8 cellular contexts compared by ENCODE assay signal in the genomic region with DNA sequence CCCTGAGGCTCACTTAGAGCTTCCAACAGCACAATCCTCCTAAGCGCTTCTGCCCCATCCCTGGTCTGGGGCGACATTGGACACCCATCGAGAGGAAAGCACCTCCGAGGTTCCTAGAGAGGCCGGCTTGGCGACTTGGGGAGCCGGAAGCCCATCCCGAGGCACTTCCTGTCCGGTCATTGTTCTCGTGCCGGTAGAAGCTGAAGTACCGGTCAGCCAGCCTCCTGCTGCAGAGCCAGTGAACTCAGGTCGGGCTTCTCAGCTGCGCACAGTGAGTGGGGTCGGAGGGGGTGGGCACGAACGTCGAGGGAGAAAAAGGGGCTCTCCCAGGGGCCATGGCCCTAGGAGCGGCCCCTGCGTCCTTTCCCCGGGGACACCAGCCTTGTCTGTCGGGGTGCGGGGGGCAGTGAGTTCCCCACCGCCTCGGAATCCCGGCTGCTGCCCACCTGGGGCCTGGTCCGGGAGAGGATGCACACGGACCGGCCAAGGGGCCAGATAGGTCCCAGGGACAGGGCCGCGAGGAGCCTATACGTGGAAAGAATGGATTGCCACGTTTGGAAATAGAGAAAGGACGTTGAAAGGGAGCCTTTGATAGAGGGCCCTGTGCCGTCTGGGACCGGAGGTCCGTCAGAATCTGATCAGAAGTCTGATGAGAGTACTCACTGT. TPM values are rescaled to one million over a fixed set of nuclear protein-coding genes. Genes with fewer than 3 reads are reported as not detected.
DNase-seq lines count a peak whose midpoint lies in the region; ATAC-seq lines count a peak whose summit lies in the region.

A gene (plus strand): TSS at position 169 of the 666 bp plus-strand sequence. CDS start 2,336 bp downstream, outside the sequence.

- peak within 1 kb of the TSS; percentile 72 to 80 for H3K27ac Mint-ChIP-seq in stimulated activated naive CD8-positive, alpha-beta T cell treated with anti-CD3 and anti-CD28 coated beads, Interleukin-15, amount 100 ng/mL, for 72 hours

- H3K9me3 Mint-ChIP-seq in stimulated activated naive CD8-positive, alpha-beta T cell treated with anti-CD3 and anti-CD28 coated beads, Interleukin-15, amount 100 ng/mL, for 72 hours, result peaks cover 22 to 24% of the 10 kb centered on the region in 2 donors

- peak within 1 kb of the TSS; percentile 82 to 86 for H3K4me3 Mint-ChIP-seq in stimulated activated naive CD8-positive, alpha-beta T cell treated with anti-CD3 and anti-CD28 coated beads, Interleukin-15, amount 100 ng/mL, for 72 hours

- H3K4me1 Mint-ChIP-seq in stimulated activated naive CD8-positive, alpha-beta T cell treated with anti-CD3 and anti-CD28 coated beads, Interleukin-15, amount 100 ng/mL, for 72 hours, result peaks cover 16% of the 10 kb centered on the region

- peak within 1 kb of the TSS; percentile 73 for H3K9ac ChIP-seq in mucosa of stomach (ENCODE audit: low read length)

- H3K27me3 ChIP-seq in mucosa of stomach (ENCODE audit: control insufficient read depth, insufficient read depth, low read length), result no peaks in the 10 kb centered on the region

- H3K9me3 ChIP-seq in mucosa of stomach (ENCODE audit: control insufficient read depth, low read length), result no peaks in the 10 kb centered on the region

- H3K4me1 ChIP-seq in mucosa of stomach (ENCODE audit: control insufficient read depth, insufficient read depth, low read length), result no peaks in the 10 kb centered on the region

- ATAC-seq in GM19043 (IDR thresholded peaks at IDR 0.05; ENCODE audit: low read depth, unreplicated experiment) (peak; percentile 98), HG03196 (IDR thresholded peaks at IDR 0.05; ENCODE audit: unreplicated experiment) (peak; percentile 93)
- ATAC-seq in stimulated activated naive CD8-positive, alpha-beta T cell treated with anti-CD3 and anti-CD28 coated beads, Interleukin-15, amount 100 ng/mL, for 72 hours, result peak; percentile 95

- no peaks in the 10 kb centered on the region for H3K27me3 Mint-ChIP-seq in stimulated activated naive CD8-positive, alpha-beta T cell treated with anti-CD3 and anti-CD28 coated beads, Interleukin-15, amount 100 ng/mL, for 72 hours

- H3K36me3 ChIP-seq in mucosa of stomach (ENCODE audit: control insufficient read depth, insufficient read depth, low read length), result peaks cover 5% of the 10 kb centered on the region

- peak; percentile 76 for DNase-seq in CMK (ENCODE audit: low read depth)
- DNase-seq in NCI-H460 (ENCODE audit: extremely low read depth, low read depth), result peak; percentile 80
- DNase-seq in activated CD8-positive, alpha-beta memory T cell treated with anti-CD3 and anti-CD28 coated beads for 4 hours (ENCODE audit: low read depth in 2 of 2), result peak; percentile 2 to 5
- DNase-seq in fibroblast of gingiva (ENCODE audit: low read depth), result peak; percentile 90
- peak; percentile 48 to 67 for DNase-seq in stimulated activated naive CD8-positive, alpha-beta T cell treated with anti-CD3 and anti-CD28 coated beads, Interleukin-15, amount 100 ng/mL, for 72 hours

- H3K4me3 ChIP-seq in mucosa of stomach (ENCODE audit: low read length), result peak within 1 kb of the TSS; percentile 56

RNA-seq across cellular contexts. Expression of the gene that starts here (rescaled TPM):
- total RNA-seq in NCI-H460 (2014; rRNA removed; shearing (Covaris generic)), result 10.8 and 11.5 TPM in 2 replicates
- polyA plus RNA-seq in NCI-H460 (2014; cell fraction: nucleus; rRNA removed), result 2.6 and 7.8 TPM in 2 replicates

Comparison
In these comparisons a context has a peak if more than half of its experiments do, and no peak if none do; other contexts are left out.
1. Peak in every context shown above with its lines: DNase-seq, ATAC-seq and H3K4me3 ChIP-seq.
2. DNase-seq: peak in every context shown above with its lines; median percentile 90 in fibroblast of gingiva; 80 in NCI-H460; 76 in CMK; 58 in stimulated activated naive CD8-positive, alpha-beta T cell treated with anti-CD3 and anti-CD28 coated beads, Interleukin-15, amount 100 ng/mL, for 72 hours; 4 in activated CD8-positive, alpha-beta memory T cell treated with anti-CD3 and anti-CD28 coated beads for 4 hours.